2 cellular contexts compared by ENCODE assay signal in genomic region chr4:59647500-59647899, GRCh38.
A peak's percentile ranks its signal among the peaks of the same experiment; 100 is the strongest.
TF ChIP-seq lines count a peak whose summit lies in the region.

No MANE protein-coding gene starts in this region.

TF ChIP-seq in HepG2, 621 proteins besides CTCF, POLR2A, EP300 and RAD21 (continued from another document):
- TF ChIP-seq MLXIP (CRISPR knock-in tag; IDR thresholded peaks at IDR 0.05; ENCODE audit: borderline replicate concordance), result no peak
- TF ChIP-seq MAFF (IDR thresholded peaks at IDR 0.05; ENCODE audit: low read depth, low read length), result peak; percentile 63; the same call in 1 of the 2 replicates
- no peak for TF ChIP-seq MTA3 (CRISPR knock-in tag; IDR thresholded peaks at IDR 0.05)

TF ChIP-seq in K562, 482 proteins besides CTCF, POLR2A, EP300 and RAD21 (continued from another document):
- TF ChIP-seq TFAP4 (CRISPR knock-in tag; IDR thresholded peaks at IDR 0.05; ENCODE audit: borderline replicate concordance) (no peak), MAFF (IDR thresholded peaks at IDR 0.05; ENCODE audit: low read length) (peak; percentile 5; the same call in 1 of the 2 replicates), ZNF354B (CRISPR knock-in tag; IDR thresholded peaks at IDR 0.05) (no peak), E2F5 (CRISPR knock-in tag; IDR thresholded peaks at IDR 0.05) (no peak)
